ENCODE assay signal across 12 cellular contexts in genomic region chr11:69859275-69859934, GRCh38. TPM values are rescaled to one million over a fixed set of nuclear protein-coding genes. Genes with fewer than 3 reads are reported as not detected.
DNase-seq lines count a peak whose midpoint lies in the region; ATAC-seq and TF ChIP-seq lines count a peak whose summit lies in the region.
"Had no signal": no experiment of that assay in that cellular context is flagged by ENCODE, and none has a peak within 500 bp of the region (broad histone marks: within the 10 kb centered on the region; RNA-seq: fewer than 3 reads in every experiment).

No MANE protein-coding gene starts in this region.

- H3K36me3 Mint-ChIP-seq in endodermal cell (ENCODE audit: low read depth) (no peaks in the 10 kb centered on the region), neural progenitor cell (no peaks in the 10 kb centered on the region)
- H3K36me3 Mint-ChIP-seq in activated T-helper 1 cell treated with anti-CD3 and anti-CD28 coated beads, Interleukin-12 subunit alpha, Interleukin-12 subunit beta, Interleukin-2, Interleukin-4 antibody, amounts not matched to agents 30 ng/mL and 10 ng/mL and 1 ng/mL, durations not matched to agents 14 hours and 24 hours and 36 hours (ENCODE audit: low read depth): no peaks in the 10 kb centered on the region
- H3K36me3 Mint-ChIP-seq: CD8-positive, alpha-beta memory T cell had no signal

- DNase-seq in HCT116 (ENCODE audit: low read depth, low spot score): no peak
- no peak for DNase-seq in IMR-90
- DNase-seq in endodermal cell: peak; percentile 43
- no peak for DNase-seq in neural progenitor cell (ENCODE audit: low spot score)
- DNase-seq in UCSD-AML1 (lab: John Stamatoyannopoulos, UW; ENCODE audit: unreplicated experiment): no peak
- DNase-seq in RWPE1 (ENCODE audit: low spot score): no peak
- DNase-seq in activated T-helper 1 cell treated with anti-CD3 and anti-CD28 coated beads, Interleukin-12 subunit alpha, Interleukin-12 subunit beta, Interleukin-2, Interleukin-4 antibody, amounts not matched to agents 30 ng/mL and 10 ng/mL and 1 ng/mL, durations not matched to agents 14 hours and 24 hours and 36 hours (ENCODE audit: low spot score): no peak
- DNase-seq: AML-193; CD8-positive, alpha-beta memory T cell; DMS53 had no signal

- H3K9me2 ChIP-seq in HCT116 (ENCODE audit: insufficient read depth): no peaks in the 10 kb centered on the region

- H2AFZ ChIP-seq in HCT116 (ENCODE audit: low read depth, low read length, poor library complexity, severe bottlenecking) (no peak overlapping the region), IMR-90 (replicated peaks; ENCODE audit: low read length, poor library complexity) (no peak overlapping the region), neural progenitor cell (replicated peaks) (no peak overlapping the region)

- H3F3A ChIP-seq in neural progenitor cell (ENCODE audit: low read depth): no peaks in the 10 kb centered on the region

- H3K27me3 Mint-ChIP-seq in endodermal cell (ENCODE audit: insufficient read depth) (peaks cover 11% of the 10 kb centered on the region), neural progenitor cell (ENCODE audit: insufficient read depth, low read depth) (peaks cover 5% of the 10 kb centered on the region)
- H3K27me3 Mint-ChIP-seq in activated T-helper 1 cell treated with anti-CD3 and anti-CD28 coated beads, Interleukin-12 subunit alpha, Interleukin-12 subunit beta, Interleukin-2, Interleukin-4 antibody, amounts not matched to agents 30 ng/mL and 10 ng/mL and 1 ng/mL, durations not matched to agents 14 hours and 24 hours and 36 hours (ENCODE audit: insufficient read depth): peaks cover 18% of the 10 kb centered on the region

- dilution Hi-C loops in IMR-90 (cut with HindIII; ENCODE audit: low sequenced_read_pairs, unreplicated experiment): no loop called here

- no peak overlapping the region for H2AK9ac ChIP-seq in IMR-90 (replicated peaks; ENCODE audit: low read depth, low read length, poor library complexity)

- peaks cover 2% of the 10 kb centered on the region for H3K9me3 Mint-ChIP-seq in endodermal cell
- peaks cover 3% of the 10 kb centered on the region for H3K9me3 Mint-ChIP-seq in neural progenitor cell
- no peaks in the 10 kb centered on the region for H3K9me3 Mint-ChIP-seq in activated T-helper 1 cell treated with anti-CD3 and anti-CD28 coated beads, Interleukin-12 subunit alpha, Interleukin-12 subunit beta, Interleukin-2, Interleukin-4 antibody, amounts not matched to agents 30 ng/mL and 10 ng/mL and 1 ng/mL, durations not matched to agents 14 hours and 24 hours and 36 hours

- no peak for TF ChIP-seq CTCF in HCT116 (IDR thresholded peaks at IDR 0.05 in 2 of 3, conservative IDR thresholded peaks at IDR 0.05 in 1 of 3; ENCODE audit: borderline replicate concordance in 1 of 3, insufficient read depth in 1 of 3, low read depth in 2 of 3, low read length in 2 of 3)
- no peak for TF ChIP-seq CTCF in IMR-90 (conservative IDR thresholded peaks at IDR 0.05; ENCODE audit: low read depth, low read length)
- TF ChIP-seq CTCF in endodermal cell (conservative IDR thresholded peaks at IDR 0.05): no peak
- TF ChIP-seq CTCF in neural progenitor cell (IDR thresholded peaks at IDR 0.05): no peak
- no peak for TF ChIP-seq CTCF in RWPE1 (conservative IDR thresholded peaks at IDR 0.05; ENCODE audit: low read depth)

- H3K4me1 ChIP-seq in HCT116 (ENCODE audit: control insufficient read depth in 1 of 2, insufficient read depth in 2 of 2, low read length in 2 of 2) (peaks cover 0 to 11% of the 10 kb centered on the region in 2 experiments; a peak in 2 of 4 replicates), IMR-90 (ENCODE audit: control insufficient read depth, insufficient read depth, low read length) (no peaks in the 10 kb centered on the region), endodermal cell (ENCODE audit: control insufficient read depth, insufficient read depth, low read length) (no peaks in the 10 kb centered on the region), neural progenitor cell (no peaks in the 10 kb centered on the region)
- H3K4me1 ChIP-seq: Caco-2 had no signal

- no peak overlapping the region for H2BK5ac ChIP-seq in IMR-90 (ENCODE audit: low read depth, low read length, poor library complexity, severe bottlenecking)

- no peaks in the 10 kb centered on the region for H3K9me1 ChIP-seq in IMR-90 (ENCODE audit: insufficient read depth, low read length)

- H3K27ac Mint-ChIP-seq in endodermal cell: no peak overlapping the region
- H3K27ac Mint-ChIP-seq in neural progenitor cell: peak overlapping the region; percentile 40
- no peak overlapping the region for H3K27ac Mint-ChIP-seq in activated T-helper 1 cell treated with anti-CD3 and anti-CD28 coated beads, Interleukin-12 subunit alpha, Interleukin-12 subunit beta, Interleukin-2, Interleukin-4 antibody, amounts not matched to agents 30 ng/mL and 10 ng/mL and 1 ng/mL, durations not matched to agents 14 hours and 24 hours and 36 hours

- H3K79me2 ChIP-seq in HCT116 (ENCODE audit: insufficient read depth, low read length): no peaks in the 10 kb centered on the region
- H3K79me2 ChIP-seq in neural progenitor cell (ENCODE audit: low read depth): no peaks in the 10 kb centered on the region

- H3K4me2 ChIP-seq in HCT116 (ENCODE audit: low read length) (no peak overlapping the region), IMR-90 (ENCODE audit: low read depth, low read length) (no peak overlapping the region), neural progenitor cell (no peak overlapping the region)
- H3K4me2 ChIP-seq: BLaER1 had no signal

- POLR2A ChIA-PET in HCT116 (lab: Charles Lee) (no interaction called here), IMR-90 (lab: Charles Lee; ENCODE audit: unreplicated experiment) (no interaction called here), RWPE1 (lab: Yijun Ruan, JAX; ENCODE audit: low non-redundant PET) (no interaction called here)

- no peak overlapping the region for H3K4me3 Mint-ChIP-seq in endodermal cell
- no peak overlapping the region for H3K4me3 Mint-ChIP-seq in neural progenitor cell
- H3K4me3 Mint-ChIP-seq in activated T-helper 1 cell treated with anti-CD3 and anti-CD28 coated beads, Interleukin-12 subunit alpha, Interleukin-12 subunit beta, Interleukin-2, Interleukin-4 antibody, amounts not matched to agents 30 ng/mL and 10 ng/mL and 1 ng/mL, durations not matched to agents 14 hours and 24 hours and 36 hours: no peak overlapping the region
- H3K4me3 Mint-ChIP-seq: CD8-positive, alpha-beta memory T cell had no signal

- in situ Hi-C loops in IMR-90 (cut with MboI; ENCODE audit: low sequenced_read_pairs): no loop called here

- TF ChIP-seq RAD21 in HCT116 (IDR thresholded peaks at IDR 0.05; ENCODE audit: low read depth) (no peak), IMR-90 (IDR thresholded peaks at IDR 0.05; ENCODE audit: low read length) (no peak)

- ATAC-seq in HCT116: 0 out of 2 replicates have a peak, but pooled peaks have one; percentile 27
- ATAC-seq in IMR-90 (ENCODE audit: low read depth): no peak

- H3K23ac ChIP-seq in IMR-90 (ENCODE audit: low read depth, low read length): no peak overlapping the region

- H2BK20ac ChIP-seq in IMR-90 (ENCODE audit: low read depth, low read length): no peak overlapping the region

- H3K14ac ChIP-seq in IMR-90 (replicated peaks; ENCODE audit: low read depth, low read length): no peak overlapping the region

- RAD21 ChIA-PET in HCT116 (lab: Charles Lee; ENCODE audit: low non-redundant PET in 1 of 2, low total read pairs in 2 of 2, uncharacterized antibody in 2 of 2, unreplicated experiment in 2 of 2): no interaction called here

- no peak overlapping the region for H2BK15ac ChIP-seq in IMR-90 (ENCODE audit: low read depth, low read length)

- no peak overlapping the region for H3K18ac ChIP-seq in IMR-90 (ENCODE audit: low read depth, low read length)

- no peaks in the 10 kb centered on the region for H3K9me3 ChIP-seq in HCT116 (ENCODE audit: control insufficient read depth in 1 of 2, insufficient read depth in 1 of 2, low read depth in 1 of 2, low read length in 2 of 2)
- H3K9me3 ChIP-seq in IMR-90 (ENCODE audit: control insufficient read depth, insufficient read depth, low read length): peaks cover 3% of the 10 kb centered on the region; the same call in 1 of the 2 replicates
- no peaks in the 10 kb centered on the region for H3K9me3 ChIP-seq in endodermal cell (ENCODE audit: control insufficient read depth, low read length)
- no peaks in the 10 kb centered on the region for H3K9me3 ChIP-seq in neural progenitor cell (ENCODE audit: low read depth)
- H3K9me3 ChIP-seq: Caco-2 had no signal

- H4K20me1 ChIP-seq in HCT116 (ENCODE audit: insufficient read depth) (no peaks in the 10 kb centered on the region), IMR-90 (ENCODE audit: insufficient read depth, low read length) (no peaks in the 10 kb centered on the region), neural progenitor cell (ENCODE audit: low read depth) (no peaks in the 10 kb centered on the region)
- H4K20me1 ChIP-seq: BLaER1 had no signal

- H3K36me3 ChIP-seq in HCT116 (ENCODE audit: control insufficient read depth in 1 of 2, insufficient read depth in 2 of 2, low read length in 2 of 2): no peaks in the 10 kb centered on the region
- no peaks in the 10 kb centered on the region for H3K36me3 ChIP-seq in IMR-90 (ENCODE audit: control insufficient read depth, insufficient read depth, low read length)
- H3K36me3 ChIP-seq in endodermal cell (ENCODE audit: control insufficient read depth, insufficient read depth, low read length): no peaks in the 10 kb centered on the region
- H3K36me3 ChIP-seq in neural progenitor cell: no peaks in the 10 kb centered on the region
- H3K36me3 ChIP-seq: BLaER1 had no signal

- no peak for TF ChIP-seq POLR2A in HCT116 (IDR thresholded peaks at IDR 0.05; ENCODE audit: borderline replicate concordance, extremely low read depth, insufficient read depth, insufficient read length)
- TF ChIP-seq POLR2A in IMR-90 (IDR thresholded peaks at IDR 0.05; ENCODE audit: low read depth, low read length): no peak

- CTCF ChIA-PET in HCT116 (lab: Charles Lee): no interaction called here
- CTCF ChIA-PET in IMR-90 (lab: Yijun Ruan, JAX): no interaction called here
- CTCF ChIA-PET in RWPE1 (lab: Yijun Ruan, JAX): interaction anchor here (0.6 kb wide), 1 partner anchor 9 kb away, joined by 3 read pairs; no protein-coding TSS in a partner anchor

- WGBS in IMR-90 (ENCODE audit: extremely low coverage in 2 of 2, insufficient read length in 1 of 2), 2 experiments: 57% methylated on average over 2 of the region's 12 CpGs; no CpG with 5 or more reads in 1 of the 2 experiments
- WGBS in endodermal cell (ENCODE audit: insufficient coverage in 1 of 2, insufficient read length in 1 of 2), 2 experiments: 93 to 99% methylated on average over 7 to 12 of the region's 12 CpGs

- no peak overlapping the region for H3K56ac ChIP-seq in IMR-90 (ENCODE audit: extremely low read depth, insufficient read depth, low read length)

- no peaks in the 10 kb centered on the region for H3K4me1 Mint-ChIP-seq in endodermal cell
- peaks cover 4% of the 10 kb centered on the region for H3K4me1 Mint-ChIP-seq in neural progenitor cell
- no peaks in the 10 kb centered on the region for H3K4me1 Mint-ChIP-seq in activated T-helper 1 cell treated with anti-CD3 and anti-CD28 coated beads, Interleukin-12 subunit alpha, Interleukin-12 subunit beta, Interleukin-2, Interleukin-4 antibody, amounts not matched to agents 30 ng/mL and 10 ng/mL and 1 ng/mL, durations not matched to agents 14 hours and 24 hours and 36 hours (ENCODE audit: low read depth)
- H3K4me1 Mint-ChIP-seq: CD8-positive, alpha-beta memory T cell had no signal

- intact Hi-C loops in HCT116 (cut with micrococcal nuclease) (no loop called here), IMR-90 (cut with micrococcal nuclease) (no loop called here)
- intact Hi-C loops in activated T-helper 1 cell treated with anti-CD3 and anti-CD28 coated beads, Interleukin-12 subunit alpha, Interleukin-12 subunit beta, Interleukin-2, Interleukin-4 antibody, amounts not matched to agents 30 ng/mL and 10 ng/mL and 1 ng/mL, durations not matched to agents 14 hours and 24 hours and 36 hours (cut with micrococcal nuclease): no loop called here

- no peaks in the 10 kb centered on the region for H3K27me3 ChIP-seq in HCT116 (ENCODE audit: insufficient read depth, low read length)
- peaks cover 54% of the 10 kb centered on the region for H3K27me3 ChIP-seq in IMR-90 (ENCODE audit: control insufficient read depth, insufficient read depth, low read length)
- H3K27me3 ChIP-seq in endodermal cell (ENCODE audit: control insufficient read depth, insufficient read depth, low read length, poor library complexity, severe bottlenecking): no peaks in the 10 kb centered on the region
- H3K27me3 ChIP-seq in neural progenitor cell: peaks cover 7% of the 10 kb centered on the region
- H3K27me3 ChIP-seq: BLaER1 had no signal

- H3K4me3 ChIP-seq in HCT116 (replicated peaks in 1 of 2; ENCODE audit: low read depth in 1 of 2, low read length in 2 of 2) (no peak overlapping the region), IMR-90 (ENCODE audit: insufficient read depth, low read depth, low read length) (no peak overlapping the region), endodermal cell (ENCODE audit: low read length) (no peak overlapping the region), neural progenitor cell (no peak overlapping the region)
- H3K4me3 ChIP-seq: BLaER1 had no signal

- H3K27ac ChIP-seq in HCT116 (ENCODE audit: low read depth, low read length) (no peak overlapping the region), IMR-90 (ENCODE audit: insufficient read depth, low read length) (no peak overlapping the region), endodermal cell (ENCODE audit: low read depth, low read length) (no peak overlapping the region), neural progenitor cell (no peak overlapping the region), RWPE1 (no peak overlapping the region)
- H3K27ac ChIP-seq: BLaER1 had no signal

- no peak overlapping the region for H2AK5ac ChIP-seq in IMR-90 (ENCODE audit: low read depth, low read length)

- no peak overlapping the region for H4K5ac ChIP-seq in IMR-90 (ENCODE audit: low read depth, low read length)

- H3K9ac ChIP-seq in HCT116 (ENCODE audit: low read length) (no peak overlapping the region), IMR-90 (ENCODE audit: low read depth, low read length) (no peak overlapping the region), endodermal cell (ENCODE audit: extremely low read depth, low read length, poor library complexity, severe bottlenecking) (no peak overlapping the region), neural progenitor cell (no peak overlapping the region)
- H3K9ac ChIP-seq: BLaER1 had no signal

- H3K4ac ChIP-seq in IMR-90 (ENCODE audit: low read depth, low read length): no peak overlapping the region

- H4K91ac ChIP-seq in IMR-90 (ENCODE audit: insufficient read depth, low read depth, low read length): no peak overlapping the region

- no peak overlapping the region for H4K8ac ChIP-seq in IMR-90 (ENCODE audit: low read depth in 2 of 2, low read length in 2 of 2)

- H2BK120ac ChIP-seq in IMR-90 (ENCODE audit: low read depth, low read length): no peak overlapping the region

- no peaks in the 10 kb centered on the region for H3K79me1 ChIP-seq in IMR-90 (ENCODE audit: low read depth in 1 of 2, low read length in 2 of 2)

- BruUV-seq in HCT116 (replicated peaks; lab: Mats Ljungman, UMichigan) (no TSS peak), IMR-90 (replicated peaks; lab: Mats Ljungman, UMichigan) (no TSS peak)

RNA-seq across cellular contexts. Expression of gene FGF3, which starts 40.2 kb away (rescaled TPM):
- total RNA-seq in HCT116 (2021; ENCODE audit: unreplicated experiment) (not detected), IMR-90 (2012; rRNA removed) (not detected in 2 replicates), endodermal cell (not detected), neural progenitor cell (ENCODE audit: low replicate concordance) (not detected in 2 replicates)
- 0.07 TPM in 1 of 2 replicates, not detected in the other for polyA plus RNA-seq in HCT116 (2012)
- polyA plus RNA-seq in IMR-90 (2012; rRNA removed): not detected in 2 replicates
- polyA plus RNA-seq in IMR-90 (2012; cell fraction: cytosol; rRNA removed): not detected in 2 replicates
- polyA plus RNA-seq in IMR-90 (2012; cell fraction: nucleus; rRNA removed; ENCODE audit: low replicate concordance): not detected in 2 replicates
- 0.39 TPM for polyA plus RNA-seq in endodermal cell (2013, experiment 1 of 2)
- polyA plus RNA-seq in endodermal cell (2013, experiment 2 of 2): 0.41 TPM
- not detected in 2 replicates for total RNA-seq in activated T-helper 1 cell treated with anti-CD3 and anti-CD28 coated beads, Interleukin-12 subunit alpha, Interleukin-12 subunit beta, Interleukin-2, Interleukin-4 antibody, amounts not matched to agents 30 ng/mL and 10 ng/mL and 1 ng/mL, durations not matched to agents 14 hours and 24 hours and 36 hours
- total RNA-seq: Caco-2; CD8-positive, alpha-beta memory T cell had no signal
- polyA plus RNA-seq: CD8-positive, alpha-beta memory T cell had no signal
